ENCODE assay signal across 11 cellular contexts in genomic region chr17:44397479-44398440, GRCh38.
"Had no signal": no experiment of that assay in that cellular context is flagged by ENCODE, and none has a peak within 500 bp of the region (broad histone marks: within the 10 kb centered on the region; RNA-seq: fewer than 3 reads in every experiment).

No MANE protein-coding gene starts in this region.

- H3K4me3 Mint-ChIP-seq: activated CD4-positive, alpha-beta T cell treated with anti-CD3 and anti-CD28 coated beads, Interleukin-2, amount 10 ng/mL, durations not matched to agents 7 days and 5 days had no signal

- H3K27me3 Mint-ChIP-seq: activated CD4-positive, alpha-beta T cell treated with anti-CD3 and anti-CD28 coated beads, Interleukin-2, amount 10 ng/mL, durations not matched to agents 7 days and 5 days had no signal

- DNase-seq: activated CD4-positive, alpha-beta T cell treated with anti-CD3 and anti-CD28 coated beads, Interleukin-2, amount 10 ng/mL, durations not matched to agents 7 days and 5 days; activated CD4-positive, CD25-positive, alpha-beta regulatory T cell; activated gamma-delta T cell treated with Interleukin-2 at 50 U/mL for 16 hours; effector CD4-positive, alpha-beta T cell; midbrain; small intestine; T-helper 2 cell; tibial artery had no signal

- H3K4me1 ChIP-seq: right atrium auricular region had no signal

- H3K9me3 ChIP-seq: right atrium auricular region, tibial artery had no signal

- H3K9me3 Mint-ChIP-seq: activated CD4-positive, alpha-beta T cell treated with anti-CD3 and anti-CD28 coated beads, Interleukin-2, amount 10 ng/mL, durations not matched to agents 7 days and 5 days had no signal

- H3K27me3 ChIP-seq: cardiac muscle cell, right atrium auricular region, tibial artery had no signal

- H3K27ac Mint-ChIP-seq: activated CD4-positive, alpha-beta T cell treated with anti-CD3 and anti-CD28 coated beads, Interleukin-2, amount 10 ng/mL, durations not matched to agents 7 days and 5 days had no signal

- H3K27ac ChIP-seq: cardiac muscle cell, coronary artery, right atrium auricular region, tibial artery had no signal
